In genomic region chr20:4604580-4604979, GRCh38 we compare ENCODE assay signal across 20 cellular contexts.
"Had no signal": no experiment of that assay in that cellular context is flagged by ENCODE, and none has a peak within 500 bp of the region (broad histone marks: within the 10 kb centered on the region; RNA-seq: fewer than 3 reads in every experiment).

No MANE protein-coding gene starts in this region.

- H3K9me3 ChIP-seq: body of pancreas, psoas muscle, suprapubic skin had no signal

- ATAC-seq: activated CD8-positive, alpha-beta T cell treated with anti-CD3 and anti-CD28 coated beads for 36 hours; activated naive CD4-positive, alpha-beta T cell treated with anti-CD3 and anti-CD28 coated beads, Interleukin-2, amount 50 U/mL, for 72 hours; activated T-cell treated with anti-CD3 and anti-CD28 coated beads, Interleukin-2, amount 50 U/mL, for 4 hours; body of pancreas; foreskin keratinocyte; psoas muscle; sciatic nerve; stimulated activated memory B cell treated with anti-CD40 and anti-IgM and Interleukin-4, amounts not matched to agents 10 μg/mL and 1 μg/mL and 100 μg/mL, for 72 hours had no signal

- H3K4me1 ChIP-seq: body of pancreas, psoas muscle had no signal

- H3K27ac ChIP-seq: body of pancreas, foreskin keratinocyte, psoas muscle, suprapubic skin had no signal

- H3K4me3 ChIP-seq: body of pancreas, psoas muscle, suprapubic skin had no signal

- H3K27me3 ChIP-seq: body of pancreas had no signal

- H3K36me3 ChIP-seq: suprapubic skin had no signal

- DNase-seq: activated B cell treated with CpG ODN at 0.5 μM for 24 hours; activated CD4-positive, alpha-beta T cell treated with anti-CD3 and anti-CD28 coated beads for 48 hours; activated CD8-positive, alpha-beta T cell treated with anti-CD3 and anti-CD28 coated beads for 36 hours; activated effector memory CD4-positive, alpha-beta T cell treated with anti-CD3 and anti-CD28 coated beads, Interleukin-2, amount 50 U/mL, for 16 hours; activated T-cell treated with anti-CD3 and anti-CD28 coated beads, Interleukin-2, amount 50 U/mL, for 4 hours; amniotic stem cell; body of pancreas; caudate nucleus; foreskin keratinocyte; glutamatergic neuron; kidney glomerular epithelial cell; nephron progenitor cell; psoas muscle; T-helper 2 cell had no signal

- FAIRE-seq: endothelial cell of umbilical vein, TTC549 had no signal
